In genomic region chr21:32349333-32349944, GRCh38 we compare ENCODE assay signal across 17 cellular contexts. TPM values are rescaled to one million over a fixed set of nuclear protein-coding genes. Genes with fewer than 3 reads are reported as not detected.
DNase-seq lines count a peak whose midpoint lies in the region; ATAC-seq and TF ChIP-seq lines count a peak whose summit lies in the region.
"Had no signal": no experiment of that assay in that cellular context is flagged by ENCODE, and none has a peak within 500 bp of the region (broad histone marks: within the 10 kb centered on the region; RNA-seq: fewer than 3 reads in every experiment).

No MANE protein-coding gene starts in this region.

- no peaks in the 10 kb centered on the region for H3K4me1 ChIP-seq in HEK293 (ENCODE audit: control insufficient read depth, insufficient read depth, low read length)
- H3K4me1 ChIP-seq: HAP-1 had no signal

- TF ChIP-seq CTCF in HEK293 (tag by site-specific recombination; IDR thresholded peaks at IDR 0.05): no peak
- no peak for TF ChIP-seq CTCF in endothelial cell (IDR thresholded peaks at IDR 0.05; ENCODE audit: unreplicated experiment)

- H3K27ac ChIP-seq in HEK293 (ENCODE audit: extremely low read depth, low read depth, low read length): no peak overlapping the region

- peak; percentile 36 for DNase-seq in COR-L47 (lab: John Stamatoyannopoulos, UW)
- no peak for DNase-seq in endothelial cell (ENCODE audit: low spot score)
- no peak for DNase-seq in stimulated activated effector memory CD8-positive, alpha-beta T cell treated with anti-CD3 and anti-CD28 coated beads, Interleukin-12 subunit alpha, Interleukin-12 subunit beta, amount 100 ng/mL, for 72 hours (ENCODE audit: low spot score in 2 of 2)
- no peak for DNase-seq in erythroblast (lab: John Stamatoyannopoulos, UW)
- no peak for DNase-seq in head of caudate nucleus
- DNase-seq: CD4-positive, CD25-positive, alpha-beta regulatory T cell; EL; MG63; NCI-H1092; NCI-H2081 treated with DMSO at 0.1 percent for 48 hours; NCI-H2227 treated with DMSO at 0.1 percent for 48 hours; NCI-H524; SHP77 treated with DMSO at 0.1 percent for 48 hours had no signal

- POLR2A ChIA-PET in HEK293 (lab: Yijun Ruan, JAX): no interaction called here

- CTCF ChIA-PET in HEK293 (lab: Yijun Ruan, JAX): interaction anchor here (0.7 kb wide), 1 partner anchor 289 kb away, joined by 4 read pairs; no protein-coding TSS in a partner anchor

- ATAC-seq in stimulated activated effector memory CD8-positive, alpha-beta T cell treated with anti-CD3 and anti-CD28 coated beads, Interleukin-12 subunit alpha, Interleukin-12 subunit beta, amount 100 ng/mL, for 72 hours: no peak
- ATAC-seq in HG02623 (IDR thresholded peaks at IDR 0.05; ENCODE audit: unreplicated experiment): no peak

- intact Hi-C loops in head of caudate nucleus (cut with DNase I): no loop called here

- H3K36me3 Mint-ChIP-seq in endothelial cell (ENCODE audit: low read depth, unreplicated experiment): peaks cover 59% of the 10 kb centered on the region
- peaks cover 88% of the 10 kb centered on the region for H3K36me3 Mint-ChIP-seq in stimulated activated effector memory CD8-positive, alpha-beta T cell treated with anti-CD3 and anti-CD28 coated beads, Interleukin-12 subunit alpha, Interleukin-12 subunit beta, amount 100 ng/mL, for 72 hours

- peak overlapping the region; percentile 39 for H3K27ac Mint-ChIP-seq in endothelial cell (ENCODE audit: unreplicated experiment)
- H3K27ac Mint-ChIP-seq in stimulated activated effector memory CD8-positive, alpha-beta T cell treated with anti-CD3 and anti-CD28 coated beads, Interleukin-12 subunit alpha, Interleukin-12 subunit beta, amount 100 ng/mL, for 72 hours: peak overlapping the region; percentile 32
- H3K27ac Mint-ChIP-seq: CD4-positive, CD25-positive, alpha-beta regulatory T cell had no signal

- no peaks in the 10 kb centered on the region for H3K9me3 ChIP-seq in HEK293 (ENCODE audit: control insufficient read depth, insufficient read depth, low read depth, low read length)
- H3K9me3 ChIP-seq: HAP-1, MG63 had no signal

- H3K36me3 ChIP-seq in HEK293 (ENCODE audit: control insufficient read depth in 2 of 2, insufficient read depth in 1 of 2, low read length in 2 of 2): peaks cover 27 to 100% of the 10 kb centered on the region in 2 experiments

- no peaks in the 10 kb centered on the region for H3K27me3 Mint-ChIP-seq in endothelial cell (ENCODE audit: unreplicated experiment)
- H3K27me3 Mint-ChIP-seq: CD4-positive, CD25-positive, alpha-beta regulatory T cell had no signal

- no peak overlapping the region for H3K4me3 Mint-ChIP-seq in endothelial cell (ENCODE audit: unreplicated experiment)
- H3K4me3 Mint-ChIP-seq in stimulated activated effector memory CD8-positive, alpha-beta T cell treated with anti-CD3 and anti-CD28 coated beads, Interleukin-12 subunit alpha, Interleukin-12 subunit beta, amount 100 ng/mL, for 72 hours: no peak overlapping the region
- H3K4me3 Mint-ChIP-seq: CD4-positive, CD25-positive, alpha-beta regulatory T cell had no signal

- no peak overlapping the region for H3K4me3 ChIP-seq in HEK293 (ENCODE audit: low read depth, low read length)
- H3K4me3 ChIP-seq: HAP-1, MG63 had no signal

- peaks cover 13% of the 10 kb centered on the region for H3K4me1 Mint-ChIP-seq in endothelial cell (ENCODE audit: unreplicated experiment)
- H3K4me1 Mint-ChIP-seq in stimulated activated effector memory CD8-positive, alpha-beta T cell treated with anti-CD3 and anti-CD28 coated beads, Interleukin-12 subunit alpha, Interleukin-12 subunit beta, amount 100 ng/mL, for 72 hours: no peaks in the 10 kb centered on the region
- H3K4me1 Mint-ChIP-seq: CD4-positive, CD25-positive, alpha-beta regulatory T cell had no signal

- H3K9me3 Mint-ChIP-seq in endothelial cell (ENCODE audit: unreplicated experiment): no peaks in the 10 kb centered on the region
- H3K9me3 Mint-ChIP-seq in stimulated activated effector memory CD8-positive, alpha-beta T cell treated with anti-CD3 and anti-CD28 coated beads, Interleukin-12 subunit alpha, Interleukin-12 subunit beta, amount 100 ng/mL, for 72 hours: no peaks in the 10 kb centered on the region

- no peak for TF ChIP-seq POLR2A in erythroblast (IDR thresholded peaks at IDR 0.05; ENCODE audit: low read length)

TF ChIP-seq in HEK293, 187 proteins besides CTCF, POLR2A, EP300 and RAD21:
- TF ChIP-seq ZNF26 (tag by site-specific recombination; IDR thresholded peaks at IDR 0.05) (no peak), ZIC2 (tag by site-specific recombination; IDR thresholded peaks at IDR 0.05) (peak; percentile 81)

RNA-seq across cellular contexts. Expression of gene URB1, which starts 43.4 kb away (rescaled TPM):
- 10.6 TPM for total RNA-seq in endothelial cell (ENCODE audit: unreplicated experiment)

RNA-seq across cellular contexts. Expression of gene MRAP, which starts 50.8 kb away (rescaled TPM):
- total RNA-seq in endothelial cell (ENCODE audit: unreplicated experiment): not detected
- total RNA-seq: CD4-positive, CD25-positive, alpha-beta regulatory T cell; HT-29 had no signal
